Comparison of ENCODE assay signal across 1 cellular context in genomic region chr2:137964066-137964858, GRCh38.
TF ChIP-seq lines count a peak whose summit lies in the region.

Gene HNMT (plus strand): TSS chr2:137964473. CDS start chr2:137964492, 19 bp downstream.

TF ChIP-seq in K562, 482 proteins besides CTCF, POLR2A, EP300 and RAD21 (continued from another document and continues in another):
- TF ChIP-seq, protein P1, sequence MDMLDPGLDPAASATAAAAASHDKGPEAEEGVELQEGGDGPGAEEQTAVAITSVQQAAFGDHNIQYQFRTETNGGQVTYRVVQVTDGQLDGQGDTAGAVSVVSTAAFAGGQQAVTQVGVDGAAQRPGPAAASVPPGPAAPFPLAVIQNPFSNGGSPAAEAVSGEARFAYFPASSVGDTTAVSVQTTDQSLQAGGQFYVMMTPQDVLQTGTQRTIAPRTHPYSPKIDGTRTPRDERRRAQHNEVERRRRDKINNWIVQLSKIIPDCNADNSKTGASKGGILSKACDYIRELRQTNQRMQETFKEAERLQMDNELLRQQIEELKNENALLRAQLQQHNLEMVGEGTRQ (CRISPR knock-in tag; IDR thresholded peaks at IDR 0.05) = no peak
- TF ChIP-seq, protein P2, sequence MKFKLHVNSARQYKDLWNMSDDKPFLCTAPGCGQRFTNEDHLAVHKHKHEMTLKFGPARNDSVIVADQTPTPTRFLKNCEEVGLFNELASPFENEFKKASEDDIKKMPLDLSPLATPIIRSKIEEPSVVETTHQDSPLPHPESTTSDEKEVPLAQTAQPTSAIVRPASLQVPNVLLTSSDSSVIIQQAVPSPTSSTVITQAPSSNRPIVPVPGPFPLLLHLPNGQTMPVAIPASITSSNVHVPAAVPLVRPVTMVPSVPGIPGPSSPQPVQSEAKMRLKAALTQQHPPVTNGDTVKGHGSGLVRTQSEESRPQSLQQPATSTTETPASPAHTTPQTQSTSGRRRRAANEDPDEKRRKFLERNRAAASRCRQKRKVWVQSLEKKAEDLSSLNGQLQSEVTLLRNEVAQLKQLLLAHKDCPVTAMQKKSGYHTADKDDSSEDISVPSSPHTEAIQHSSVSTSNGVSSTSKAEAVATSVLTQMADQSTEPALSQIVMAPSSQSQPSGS (CRISPR knock-in tag; IDR thresholded peaks at IDR 0.05) = no peak
- TF ChIP-seq ILK (tag; IDR thresholded peaks at IDR 0.05; ENCODE audit: borderline replicate concordance, low read depth) (no peak), SNIP1 (IDR thresholded peaks at IDR 0.05; ENCODE audit: low read depth) (no peak), ZBTB1 (CRISPR knock-in tag; IDR thresholded peaks at IDR 0.05; ENCODE audit: borderline replicate concordance, low read depth) (no peak), ZBED1 (IDR thresholded peaks at IDR 0.05) (no peak), PHF21A (IDR thresholded peaks at IDR 0.05; ENCODE audit: borderline replicate concordance, low read depth) (no peak), CXXC5 (CRISPR knock-in tag; IDR thresholded peaks at IDR 0.05) (0 out of 2 replicates have a peak, but pooled peaks have one; percentile 47), ZKSCAN3 (CRISPR knock-in tag; IDR thresholded peaks at IDR 0.05) (no peak), SNRNP70 (optimal IDR thresholded peaks at IDR 0.05; ENCODE audit: low read depth, low read length) (no peak), POLR2G (IDR thresholded peaks at IDR 0.05; ENCODE audit: low read depth, low read length) (no peak), MAX (CRISPR knock-in tag; IDR thresholded peaks at IDR 0.05) (no peak), ZKSCAN1 (IDR thresholded peaks at IDR 0.05; ENCODE audit: low read depth, low read length) (peak; percentile 42; the same call in 1 of the 2 replicates), MCM2 (IDR thresholded peaks at IDR 0.05; ENCODE audit: low read depth) (no peak), TCF15 (CRISPR knock-in tag; IDR thresholded peaks at IDR 0.05) (no peak), GTF2A2 (tag; IDR thresholded peaks at IDR 0.05) (no peak), PRPF4 (IDR thresholded peaks at IDR 0.05; ENCODE audit: insufficient read depth, low read depth, low read length, poor library complexity, severe bottlenecking) (no peak), ELF4 (CRISPR knock-in tag; IDR thresholded peaks at IDR 0.05) (no peak), ZBTB34 (CRISPR knock-in tag; IDR thresholded peaks at IDR 0.05) (no peak), SAP30 (IDR thresholded peaks at IDR 0.05; ENCODE audit: borderline replicate concordance, insufficient read depth, low read depth, low read length, poor library complexity, severe bottlenecking) (no peak), SNAPC5 (CRISPR knock-in tag; IDR thresholded peaks at IDR 0.05) (no peak), NELFE (IDR thresholded peaks at IDR 0.05; ENCODE audit: insufficient read depth, insufficient read length) (no peak), ZNF277 (CRISPR knock-in tag; IDR thresholded peaks at IDR 0.05; ENCODE audit: borderline replicate concordance) (no peak), CEBPB (tag; IDR thresholded peaks at IDR 0.05) (peak; percentile 9; the same call in 1 of the 2 replicates), RNF2 (IDR thresholded peaks at IDR 0.05) (0 out of 2 replicates have a peak, but pooled peaks have one; percentile 47), SP2 (IDR thresholded peaks at IDR 0.05; ENCODE audit: extremely low read depth, low read depth, low read length, poor library complexity, severe bottlenecking) (no peak), ZNF830 (CRISPR knock-in tag; IDR thresholded peaks at IDR 0.05) (no peak), ZBTB43 (CRISPR knock-in tag; IDR thresholded peaks at IDR 0.05) (0 out of 2 replicates have a peak, but pooled peaks have one; percentile 40), RFX1 (IDR thresholded peaks at IDR 0.05) (no peak), ZNF232 (CRISPR knock-in tag; IDR thresholded peaks at IDR 0.05) (no peak), SETDB1 (IDR thresholded peaks at IDR 0.05; ENCODE audit: low read length) (no peak), RUNX1 (IDR thresholded peaks at IDR 0.05; ENCODE audit: low read depth) (no peak), ASH1L (IDR thresholded peaks at IDR 0.05; ENCODE audit: borderline replicate concordance, low read depth, partially characterized antibody) (no peak), ZKSCAN8 (CRISPR knock-in tag; IDR thresholded peaks at IDR 0.05) (peak; percentile 68; the same call in 1 of the 2 replicates), FOXK2 (conservative IDR thresholded peaks at IDR 0.05 in 1 of 2, IDR thresholded peaks at IDR 0.05 in 1 of 2; ENCODE audit: low read depth in 2 of 2) (peak; percentile 13 to 20; a peak in 1 of 4 replicates), ETV6 (IDR thresholded peaks at IDR 0.05; ENCODE audit: borderline replicate concordance in 1 of 2, low read depth in 2 of 2, low read length in 1 of 2) (peak in 1 of 2 experiments; percentile 49; a peak in 1 of 4 replicates), ETV6 (CRISPR knock-in tag; IDR thresholded peaks at IDR 0.05; ENCODE audit: borderline replicate concordance) (no peak), ZNF23 (CRISPR knock-in tag; IDR thresholded peaks at IDR 0.05) (no peak), NCOA1 (IDR thresholded peaks at IDR 0.05; ENCODE audit: low read depth) (peak; percentile 20; the same call in 1 of the 2 replicates), EWSR1 (IDR thresholded peaks at IDR 0.05; ENCODE audit: borderline replicate concordance, low read depth, partially characterized antibody) (no peak), FIP1L1 (IDR thresholded peaks at IDR 0.05; ENCODE audit: low read depth, low read length, poor library complexity, severe bottlenecking) (no peak), RB1 (IDR thresholded peaks at IDR 0.05; ENCODE audit: low read depth) (no peak), TCF7 (IDR thresholded peaks at IDR 0.05; ENCODE audit: borderline replicate concordance) (no peak; the same call in 1 of the 2 replicates), HDAC1 (IDR thresholded peaks at IDR 0.05) (peak in 1 of 2 experiments; percentile 53; a peak in 1 of 4 replicates), RFX7 (CRISPR knock-in tag; IDR thresholded peaks at IDR 0.05) (no peak)
- TF ChIP-seq, protein P3, sequence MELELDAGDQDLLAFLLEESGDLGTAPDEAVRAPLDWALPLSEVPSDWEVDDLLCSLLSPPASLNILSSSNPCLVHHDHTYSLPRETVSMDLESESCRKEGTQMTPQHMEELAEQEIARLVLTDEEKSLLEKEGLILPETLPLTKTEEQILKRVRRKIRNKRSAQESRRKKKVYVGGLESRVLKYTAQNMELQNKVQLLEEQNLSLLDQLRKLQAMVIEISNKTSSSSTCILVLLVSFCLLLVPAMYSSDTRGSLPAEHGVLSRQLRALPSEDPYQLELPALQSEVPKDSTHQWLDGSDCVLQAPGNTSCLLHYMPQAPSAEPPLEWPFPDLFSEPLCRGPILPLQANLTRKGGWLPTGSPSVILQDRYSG (tag; conservative IDR thresholded peaks at IDR 0.05; ENCODE audit: low read depth) = no peak
- TF ChIP-seq, protein P4, sequence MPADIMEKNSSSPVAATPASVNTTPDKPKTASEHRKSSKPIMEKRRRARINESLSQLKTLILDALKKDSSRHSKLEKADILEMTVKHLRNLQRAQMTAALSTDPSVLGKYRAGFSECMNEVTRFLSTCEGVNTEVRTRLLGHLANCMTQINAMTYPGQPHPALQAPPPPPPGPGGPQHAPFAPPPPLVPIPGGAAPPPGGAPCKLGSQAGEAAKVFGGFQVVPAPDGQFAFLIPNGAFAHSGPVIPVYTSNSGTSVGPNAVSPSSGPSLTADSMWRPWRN (IDR thresholded peaks at IDR 0.05; ENCODE audit: low read depth) = no peak
- TF ChIP-seq, protein P5, sequence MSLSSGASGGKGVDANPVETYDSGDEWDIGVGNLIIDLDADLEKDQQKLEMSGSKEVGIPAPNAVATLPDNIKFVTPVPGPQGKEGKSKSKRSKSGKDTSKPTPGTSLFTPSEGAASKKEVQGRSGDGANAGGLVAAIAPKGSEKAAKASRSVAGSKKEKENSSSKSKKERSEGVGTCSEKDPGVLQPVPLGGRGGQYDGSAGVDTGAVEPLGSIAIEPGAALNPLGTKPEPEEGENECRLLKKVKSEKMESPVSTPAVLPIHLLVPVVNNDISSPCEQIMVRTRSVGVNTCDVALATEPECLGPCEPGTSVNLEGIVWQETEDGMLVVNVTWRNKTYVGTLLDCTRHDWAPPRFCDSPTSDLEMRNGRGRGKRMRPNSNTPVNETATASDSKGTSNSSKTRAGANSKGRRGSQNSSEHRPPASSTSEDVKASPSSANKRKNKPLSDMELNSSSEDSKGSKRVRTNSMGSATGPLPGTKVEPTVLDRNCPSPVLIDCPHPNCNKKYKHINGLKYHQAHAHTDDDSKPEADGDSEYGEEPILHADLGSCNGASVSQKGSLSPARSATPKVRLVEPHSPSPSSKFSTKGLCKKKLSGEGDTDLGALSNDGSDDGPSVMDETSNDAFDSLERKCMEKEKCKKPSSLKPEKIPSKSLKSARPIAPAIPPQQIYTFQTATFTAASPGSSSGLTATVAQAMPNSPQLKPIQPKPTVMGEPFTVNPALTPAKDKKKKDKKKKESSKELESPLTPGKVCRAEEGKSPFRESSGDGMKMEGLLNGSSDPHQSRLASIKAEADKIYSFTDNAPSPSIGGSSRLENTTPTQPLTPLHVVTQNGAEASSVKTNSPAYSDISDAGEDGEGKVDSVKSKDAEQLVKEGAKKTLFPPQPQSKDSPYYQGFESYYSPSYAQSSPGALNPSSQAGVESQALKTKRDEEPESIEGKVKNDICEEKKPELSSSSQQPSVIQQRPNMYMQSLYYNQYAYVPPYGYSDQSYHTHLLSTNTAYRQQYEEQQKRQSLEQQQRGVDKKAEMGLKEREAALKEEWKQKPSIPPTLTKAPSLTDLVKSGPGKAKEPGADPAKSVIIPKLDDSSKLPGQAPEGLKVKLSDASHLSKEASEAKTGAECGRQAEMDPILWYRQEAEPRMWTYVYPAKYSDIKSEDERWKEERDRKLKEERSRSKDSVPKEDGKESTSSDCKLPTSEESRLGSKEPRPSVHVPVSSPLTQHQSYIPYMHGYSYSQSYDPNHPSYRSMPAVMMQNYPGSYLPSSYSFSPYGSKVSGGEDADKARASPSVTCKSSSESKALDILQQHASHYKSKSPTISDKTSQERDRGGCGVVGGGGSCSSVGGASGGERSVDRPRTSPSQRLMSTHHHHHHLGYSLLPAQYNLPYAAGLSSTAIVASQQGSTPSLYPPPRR (CRISPR knock-in tag; IDR thresholded peaks at IDR 0.05; ENCODE audit: borderline replicate concordance) = no peak
- TF ChIP-seq, protein P6, sequence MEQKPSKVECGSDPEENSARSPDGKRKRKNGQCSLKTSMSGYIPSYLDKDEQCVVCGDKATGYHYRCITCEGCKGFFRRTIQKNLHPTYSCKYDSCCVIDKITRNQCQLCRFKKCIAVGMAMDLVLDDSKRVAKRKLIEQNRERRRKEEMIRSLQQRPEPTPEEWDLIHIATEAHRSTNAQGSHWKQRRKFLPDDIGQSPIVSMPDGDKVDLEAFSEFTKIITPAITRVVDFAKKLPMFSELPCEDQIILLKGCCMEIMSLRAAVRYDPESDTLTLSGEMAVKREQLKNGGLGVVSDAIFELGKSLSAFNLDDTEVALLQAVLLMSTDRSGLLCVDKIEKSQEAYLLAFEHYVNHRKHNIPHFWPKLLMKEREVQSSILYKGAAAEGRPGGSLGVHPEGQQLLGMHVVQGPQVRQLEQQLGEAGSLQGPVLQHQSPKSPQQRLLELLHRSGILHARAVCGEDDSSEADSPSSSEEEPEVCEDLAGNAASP (IDR thresholded peaks at IDR 0.05) = no peak
